In the genomic region with DNA sequence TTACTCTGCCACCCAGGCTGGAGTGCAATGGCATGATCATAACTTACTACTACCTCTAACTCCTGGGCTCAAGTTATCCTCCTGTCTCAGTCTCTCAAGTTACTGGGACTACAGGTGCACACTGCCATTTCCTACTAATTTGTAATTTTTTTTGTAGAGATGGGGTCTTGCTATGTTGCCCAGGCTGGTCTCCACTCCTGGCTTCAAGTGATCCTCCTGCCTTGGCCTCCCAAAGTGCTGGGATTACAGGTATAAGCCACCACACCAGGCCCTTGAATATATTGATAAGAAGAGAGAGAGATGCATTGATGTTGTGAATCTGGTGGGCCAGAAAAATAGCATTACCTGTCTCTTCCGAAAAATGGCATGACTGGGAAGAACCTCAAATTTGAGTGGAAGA, we compare ENCODE assay signal across 29 cellular contexts.
"Had no signal": no experiment of that assay in that cellular context is flagged by ENCODE, and none has a peak within 500 bp of the region (broad histone marks: within the 10 kb centered on the region; RNA-seq: fewer than 3 reads in every experiment).

No MANE protein-coding gene starts in this region.

- H3K4me1 ChIP-seq: stomach, suprapubic skin, testis, thyroid gland, tibial nerve, transverse colon, upper lobe of left lung, upper lobe of right lung, uterus, vagina had no signal

- H3K4me3 ChIP-seq: stomach, suprapubic skin, testis, thoracic aorta, thyroid gland, tibial artery, tibial nerve, transverse colon, upper lobe of left lung, upper lobe of right lung, uterus, vagina had no signal

- H3K27me3 Mint-ChIP-seq: stimulated activated memory B cell treated with anti-CD40 and anti-IgM and Interleukin-4, amounts not matched to agents 10 μg/mL and 1 μg/mL and 100 μg/mL, for 72 hours; stimulated activated naive CD8-positive, alpha-beta T cell treated with anti-CD3 and anti-CD28 coated beads, Interleukin-15, amount 100 ng/mL, for 72 hours; stimulated activated naive CD8-positive, alpha-beta T cell treated with anti-CD3 and anti-CD28 coated beads, Interleukin-15, Interleukin-2, amounts not matched to agents 100 ng/mL and 50 ng/mL, for 24 hours; type B pancreatic cell had no signal

- FAIRE-seq: urothelium cell line had no signal

- H3K27ac Mint-ChIP-seq: stimulated activated effector memory CD8-positive, alpha-beta T cell treated with anti-CD3 and anti-CD28 coated beads, Interleukin-12 subunit alpha, Interleukin-12 subunit beta, amount 100 ng/mL, for 72 hours; stimulated activated memory B cell treated with anti-CD40 and anti-IgM and Interleukin-4, amounts not matched to agents 10 μg/mL and 1 μg/mL and 100 μg/mL, for 72 hours; stimulated activated naive B cell treated with anti-CD40 and anti-IgM and Interleukin-4, amounts not matched to agents 10 μg/mL and 1 μg/mL and 100 μg/mL, for 72 hours; stimulated activated naive CD8-positive, alpha-beta T cell treated with anti-CD3 and anti-CD28 coated beads, Interleukin-15, amount 100 ng/mL, for 72 hours; stimulated activated naive CD8-positive, alpha-beta T cell treated with anti-CD3 and anti-CD28 coated beads, Interleukin-15, Interleukin-2, amounts not matched to agents 100 ng/mL and 50 ng/mL, for 24 hours; type B pancreatic cell had no signal

- H3K36me3 Mint-ChIP-seq: stimulated activated effector memory CD8-positive, alpha-beta T cell treated with anti-CD3 and anti-CD28 coated beads, Interleukin-12 subunit alpha, Interleukin-12 subunit beta, amount 100 ng/mL, for 72 hours; stimulated activated memory B cell treated with anti-CD40 and anti-IgM and Interleukin-4, amounts not matched to agents 10 μg/mL and 1 μg/mL and 100 μg/mL, for 72 hours; type B pancreatic cell had no signal

- H3K9me3 ChIP-seq: stomach, suprapubic skin, testis, thoracic aorta, thyroid gland, tibial artery, tibial nerve, transverse colon, upper lobe of left lung, upper lobe of right lung, uterus, vagina had no signal

- H3K27ac ChIP-seq: stomach, suprapubic skin, testis, thoracic aorta, thyroid gland, tibial artery, tibial nerve, transverse colon, upper lobe of left lung, upper lobe of right lung, uterus, vagina had no signal

- ATAC-seq: stimulated activated effector memory CD8-positive, alpha-beta T cell treated with anti-CD3 and anti-CD28 coated beads, Interleukin-12 subunit alpha, Interleukin-12 subunit beta, amount 100 ng/mL, for 72 hours; stimulated activated memory B cell treated with anti-CD40 and anti-IgM and Interleukin-4, amounts not matched to agents 10 μg/mL and 1 μg/mL and 100 μg/mL, for 72 hours; stimulated activated naive B cell treated with anti-CD40 and anti-IgM and Interleukin-4, amounts not matched to agents 10 μg/mL and 1 μg/mL and 100 μg/mL, for 72 hours; stimulated activated naive CD8-positive, alpha-beta T cell treated with anti-CD3 and anti-CD28 coated beads, Interleukin-15, amount 100 ng/mL, for 72 hours; stimulated activated naive CD8-positive, alpha-beta T cell treated with anti-CD3 and anti-CD28 coated beads, Interleukin-15, Interleukin-2, amounts not matched to agents 100 U/mL and 50 U/mL, for 24 hours; upper lobe of right lung had no signal

- H3K9me3 Mint-ChIP-seq: stimulated activated effector memory CD8-positive, alpha-beta T cell treated with anti-CD3 and anti-CD28 coated beads, Interleukin-12 subunit alpha, Interleukin-12 subunit beta, amount 100 ng/mL, for 72 hours; stimulated activated memory B cell treated with anti-CD40 and anti-IgM and Interleukin-4, amounts not matched to agents 10 μg/mL and 1 μg/mL and 100 μg/mL, for 72 hours; stimulated activated naive CD8-positive, alpha-beta T cell treated with anti-CD3 and anti-CD28 coated beads, Interleukin-15, Interleukin-2, amounts not matched to agents 100 ng/mL and 50 ng/mL, for 24 hours; type B pancreatic cell had no signal

- H3K4me3 Mint-ChIP-seq: stimulated activated effector memory CD8-positive, alpha-beta T cell treated with anti-CD3 and anti-CD28 coated beads, Interleukin-12 subunit alpha, Interleukin-12 subunit beta, amount 100 ng/mL, for 72 hours; stimulated activated memory B cell treated with anti-CD40 and anti-IgM and Interleukin-4, amounts not matched to agents 10 μg/mL and 1 μg/mL and 100 μg/mL, for 72 hours; stimulated activated naive B cell treated with anti-CD40 and anti-IgM and Interleukin-4, amounts not matched to agents 10 μg/mL and 1 μg/mL and 100 μg/mL, for 72 hours; stimulated activated naive CD8-positive, alpha-beta T cell treated with anti-CD3 and anti-CD28 coated beads, Interleukin-15, amount 100 ng/mL, for 72 hours; stimulated activated naive CD8-positive, alpha-beta T cell treated with anti-CD3 and anti-CD28 coated beads, Interleukin-15, Interleukin-2, amounts not matched to agents 100 ng/mL and 50 ng/mL, for 24 hours; type B pancreatic cell had no signal

- H3K27me3 ChIP-seq: stomach, suprapubic skin, testis, thyroid gland, tibial artery, tibial nerve, transverse colon, upper lobe of left lung, upper lobe of right lung, uterus, vagina had no signal

- DNase-seq: stimulated activated CD4-positive, alpha-beta T cell treated with anti-CD3 and anti-CD28 coated beads, Interleukin-2, amount 100 ng/mL, for 48 hours; stimulated activated CD4-positive, alpha-beta T cell treated with anti-CD3 and anti-CD28 coated beads, Interleukin-4, amount 100 ng/mL, for 1 hour; stimulated activated CD4-positive, alpha-beta T cell treated with anti-CD3 and anti-CD28 coated beads, Interleukin-4, amount 100 ng/mL, for 24 hours; stimulated activated CD4-positive, alpha-beta T cell treated with anti-CD3 and anti-CD28 coated beads, Interleukin-4, amount 100 ng/mL, for 4 hours; stimulated activated CD8-positive, alpha-beta memory T cell treated with anti-CD3 and anti-CD28 coated beads, Interleukin-4, amount 100 ng/mL, for 48 hours; stimulated activated naive B cell treated with anti-CD40 and anti-IgM and Interleukin-4, amounts not matched to agents 10 μg/mL and 1 μg/mL and 100 μg/mL, for 72 hours; stimulated activated naive CD4-positive, alpha-beta T cell; stimulated activated naive CD4-positive, alpha-beta T cell treated with Interleukin-2 at 50 U/mL for 16 hours; stimulated activated naive CD8-positive, alpha-beta T cell treated with anti-CD3 and anti-CD28 coated beads, Interleukin-15, amount 100 ng/mL, for 72 hours; stimulated activated naive CD8-positive, alpha-beta T cell treated with anti-CD3 and anti-CD28 coated beads, Interleukin-15, Interleukin-2, amounts not matched to agents 100 U/mL and 50 U/mL, for 24 hours; stomach; substantia nigra; testis; thyroid gland; tibial artery; transverse colon; trophoblast cell; upper lobe of right lung; uterus had no signal

- H3K4me1 Mint-ChIP-seq: stimulated activated effector memory CD8-positive, alpha-beta T cell treated with anti-CD3 and anti-CD28 coated beads, Interleukin-12 subunit alpha, Interleukin-12 subunit beta, amount 100 ng/mL, for 72 hours; stimulated activated memory B cell treated with anti-CD40 and anti-IgM and Interleukin-4, amounts not matched to agents 10 μg/mL and 1 μg/mL and 100 μg/mL, for 72 hours; stimulated activated naive B cell treated with anti-CD40 and anti-IgM and Interleukin-4, amounts not matched to agents 10 μg/mL and 1 μg/mL and 100 μg/mL, for 72 hours had no signal

- H3K36me3 ChIP-seq: stomach, suprapubic skin, thoracic aorta, thyroid gland, tibial artery, tibial nerve, transverse colon, upper lobe of left lung, upper lobe of right lung, uterus, vagina had no signal
